In genomic region chr1:179365342-179366092, GRCh38 we compare ENCODE assay signal across 1 cellular context.
TF ChIP-seq lines count a peak whose summit lies in the region.

A gene with protein sequence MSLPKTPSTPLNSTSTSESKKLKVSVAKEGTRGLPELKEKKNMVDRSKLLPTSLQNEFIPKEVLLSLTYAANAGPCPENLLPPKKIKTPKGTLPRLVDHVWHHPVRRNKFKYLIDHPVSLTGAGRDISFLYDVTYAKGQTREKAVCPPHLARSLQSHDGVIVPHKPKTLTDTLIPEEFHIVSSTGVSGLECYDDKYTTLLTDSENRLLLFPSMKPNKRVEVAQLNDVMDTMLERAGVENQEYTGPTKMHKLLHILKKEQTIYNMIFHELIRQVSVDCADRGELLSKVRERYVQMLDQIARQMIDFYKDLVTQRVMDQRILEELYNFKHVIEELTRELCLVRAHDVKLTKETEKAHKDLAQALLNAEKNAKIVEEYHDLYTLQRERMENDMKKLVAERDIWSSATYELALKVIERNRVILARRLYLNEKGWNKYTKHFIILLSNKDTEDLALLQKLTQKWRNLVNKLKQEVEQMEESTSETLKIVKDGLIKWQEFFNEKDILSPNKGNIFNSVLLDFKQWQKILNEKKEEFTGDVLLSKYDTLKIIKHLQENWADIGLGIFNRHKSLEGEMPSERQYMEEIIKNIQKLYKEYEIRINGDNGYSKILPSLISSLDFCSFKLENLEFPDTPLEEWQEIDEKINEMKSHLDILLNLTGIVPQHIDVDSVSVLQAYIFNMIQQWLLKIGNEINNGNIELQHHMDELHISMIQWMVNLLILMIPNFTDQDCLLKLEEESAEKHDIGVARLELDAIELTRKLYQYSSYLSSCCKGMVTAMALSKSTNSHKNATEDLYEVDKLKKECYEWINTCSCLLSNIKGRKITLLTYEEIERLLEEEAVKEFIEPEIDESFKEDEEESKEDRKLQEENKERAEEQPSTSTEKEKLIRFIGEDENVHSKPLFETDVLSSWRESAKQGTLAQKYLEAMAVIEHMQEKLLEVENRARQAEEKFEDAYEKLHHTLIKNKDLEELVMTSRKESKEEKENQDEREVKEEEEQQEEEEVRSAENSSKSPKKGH (plus strand): TSS chr1:179365971. CDS start chr1:179366510, 539 bp downstream.

TF ChIP-seq in K562, 482 proteins besides CTCF, POLR2A, EP300 and RAD21 (continued from another document and continues in another):
- TF ChIP-seq, protein P1, sequence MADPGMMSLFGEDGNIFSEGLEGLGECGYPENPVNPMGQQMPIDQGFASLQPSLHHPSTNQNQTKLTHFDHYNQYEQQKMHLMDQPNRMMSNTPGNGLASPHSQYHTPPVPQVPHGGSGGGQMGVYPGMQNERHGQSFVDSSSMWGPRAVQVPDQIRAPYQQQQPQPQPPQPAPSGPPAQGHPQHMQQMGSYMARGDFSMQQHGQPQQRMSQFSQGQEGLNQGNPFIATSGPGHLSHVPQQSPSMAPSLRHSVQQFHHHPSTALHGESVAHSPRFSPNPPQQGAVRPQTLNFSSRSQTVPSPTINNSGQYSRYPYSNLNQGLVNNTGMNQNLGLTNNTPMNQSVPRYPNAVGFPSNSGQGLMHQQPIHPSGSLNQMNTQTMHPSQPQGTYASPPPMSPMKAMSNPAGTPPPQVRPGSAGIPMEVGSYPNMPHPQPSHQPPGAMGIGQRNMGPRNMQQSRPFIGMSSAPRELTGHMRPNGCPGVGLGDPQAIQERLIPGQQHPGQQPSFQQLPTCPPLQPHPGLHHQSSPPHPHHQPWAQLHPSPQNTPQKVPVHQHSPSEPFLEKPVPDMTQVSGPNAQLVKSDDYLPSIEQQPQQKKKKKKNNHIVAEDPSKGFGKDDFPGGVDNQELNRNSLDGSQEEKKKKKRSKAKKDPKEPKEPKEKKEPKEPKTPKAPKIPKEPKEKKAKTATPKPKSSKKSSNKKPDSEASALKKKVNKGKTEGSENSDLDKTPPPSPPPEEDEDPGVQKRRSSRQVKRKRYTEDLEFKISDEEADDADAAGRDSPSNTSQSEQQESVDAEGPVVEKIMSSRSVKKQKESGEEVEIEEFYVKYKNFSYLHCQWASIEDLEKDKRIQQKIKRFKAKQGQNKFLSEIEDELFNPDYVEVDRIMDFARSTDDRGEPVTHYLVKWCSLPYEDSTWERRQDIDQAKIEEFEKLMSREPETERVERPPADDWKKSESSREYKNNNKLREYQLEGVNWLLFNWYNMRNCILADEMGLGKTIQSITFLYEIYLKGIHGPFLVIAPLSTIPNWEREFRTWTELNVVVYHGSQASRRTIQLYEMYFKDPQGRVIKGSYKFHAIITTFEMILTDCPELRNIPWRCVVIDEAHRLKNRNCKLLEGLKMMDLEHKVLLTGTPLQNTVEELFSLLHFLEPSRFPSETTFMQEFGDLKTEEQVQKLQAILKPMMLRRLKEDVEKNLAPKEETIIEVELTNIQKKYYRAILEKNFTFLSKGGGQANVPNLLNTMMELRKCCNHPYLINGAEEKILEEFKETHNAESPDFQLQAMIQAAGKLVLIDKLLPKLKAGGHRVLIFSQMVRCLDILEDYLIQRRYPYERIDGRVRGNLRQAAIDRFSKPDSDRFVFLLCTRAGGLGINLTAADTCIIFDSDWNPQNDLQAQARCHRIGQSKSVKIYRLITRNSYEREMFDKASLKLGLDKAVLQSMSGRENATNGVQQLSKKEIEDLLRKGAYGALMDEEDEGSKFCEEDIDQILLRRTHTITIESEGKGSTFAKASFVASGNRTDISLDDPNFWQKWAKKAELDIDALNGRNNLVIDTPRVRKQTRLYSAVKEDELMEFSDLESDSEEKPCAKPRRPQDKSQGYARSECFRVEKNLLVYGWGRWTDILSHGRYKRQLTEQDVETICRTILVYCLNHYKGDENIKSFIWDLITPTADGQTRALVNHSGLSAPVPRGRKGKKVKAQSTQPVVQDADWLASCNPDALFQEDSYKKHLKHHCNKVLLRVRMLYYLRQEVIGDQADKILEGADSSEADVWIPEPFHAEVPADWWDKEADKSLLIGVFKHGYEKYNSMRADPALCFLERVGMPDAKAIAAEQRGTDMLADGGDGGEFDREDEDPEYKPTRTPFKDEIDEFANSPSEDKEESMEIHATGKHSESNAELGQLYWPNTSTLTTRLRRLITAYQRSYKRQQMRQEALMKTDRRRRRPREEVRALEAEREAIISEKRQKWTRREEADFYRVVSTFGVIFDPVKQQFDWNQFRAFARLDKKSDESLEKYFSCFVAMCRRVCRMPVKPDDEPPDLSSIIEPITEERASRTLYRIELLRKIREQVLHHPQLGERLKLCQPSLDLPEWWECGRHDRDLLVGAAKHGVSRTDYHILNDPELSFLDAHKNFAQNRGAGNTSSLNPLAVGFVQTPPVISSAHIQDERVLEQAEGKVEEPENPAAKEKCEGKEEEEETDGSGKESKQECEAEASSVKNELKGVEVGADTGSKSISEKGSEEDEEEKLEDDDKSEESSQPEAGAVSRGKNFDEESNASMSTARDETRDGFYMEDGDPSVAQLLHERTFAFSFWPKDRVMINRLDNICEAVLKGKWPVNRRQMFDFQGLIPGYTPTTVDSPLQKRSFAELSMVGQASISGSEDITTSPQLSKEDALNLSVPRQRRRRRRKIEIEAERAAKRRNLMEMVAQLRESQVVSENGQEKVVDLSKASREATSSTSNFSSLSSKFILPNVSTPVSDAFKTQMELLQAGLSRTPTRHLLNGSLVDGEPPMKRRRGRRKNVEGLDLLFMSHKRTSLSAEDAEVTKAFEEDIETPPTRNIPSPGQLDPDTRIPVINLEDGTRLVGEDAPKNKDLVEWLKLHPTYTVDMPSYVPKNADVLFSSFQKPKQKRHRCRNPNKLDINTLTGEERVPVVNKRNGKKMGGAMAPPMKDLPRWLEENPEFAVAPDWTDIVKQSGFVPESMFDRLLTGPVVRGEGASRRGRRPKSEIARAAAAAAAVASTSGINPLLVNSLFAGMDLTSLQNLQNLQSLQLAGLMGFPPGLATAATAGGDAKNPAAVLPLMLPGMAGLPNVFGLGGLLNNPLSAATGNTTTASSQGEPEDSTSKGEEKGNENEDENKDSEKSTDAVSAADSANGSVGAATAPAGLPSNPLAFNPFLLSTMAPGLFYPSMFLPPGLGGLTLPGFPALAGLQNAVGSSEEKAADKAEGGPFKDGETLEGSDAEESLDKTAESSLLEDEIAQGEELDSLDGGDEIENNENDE (IDR thresholded peaks at IDR 0.05; ENCODE audit: low read depth, low read length) = no peak
- TF ChIP-seq BRF1 (IDR thresholded peaks at IDR 0.05; ENCODE audit: borderline replicate concordance, extremely low read depth, insufficient read length) (no peak), ILF3 (IDR thresholded peaks at IDR 0.05; ENCODE audit: borderline replicate concordance) (no peak), TSC22D4 (tag; IDR thresholded peaks at IDR 0.05) (no peak), ARID3B (CRISPR knock-in tag; IDR thresholded peaks at IDR 0.05; ENCODE audit: borderline replicate concordance) (no peak), HMBOX1 (IDR thresholded peaks at IDR 0.05) (no peak), ZNF445 (CRISPR knock-in tag; IDR thresholded peaks at IDR 0.05; ENCODE audit: low read depth) (no peak), ZNF280B (CRISPR knock-in tag; IDR thresholded peaks at IDR 0.05) (no peak), EP400 (IDR thresholded peaks at IDR 0.05) (peak; percentile 79), WHSC1 (IDR thresholded peaks at IDR 0.05; ENCODE audit: low read length) (no peak), RFX5 (IDR thresholded peaks at IDR 0.05; ENCODE audit: low read depth, low read length) (no peak), ZBED1 (IDR thresholded peaks at IDR 0.05) (no peak), CBFB (CRISPR knock-in tag; IDR thresholded peaks at IDR 0.05) (no peak), ETS1 (conservative IDR thresholded peaks at IDR 0.05; ENCODE audit: control insufficient read depth, low read depth, low read length) (peak; percentile 90), MCM7 (IDR thresholded peaks at IDR 0.05) (no peak), RNF2 (IDR thresholded peaks at IDR 0.05) (no peak), FUS (optimal IDR thresholded peaks at IDR 0.05; ENCODE audit: low read depth, low read length) (no peak), JUND (IDR thresholded peaks at IDR 0.05; ENCODE audit: borderline replicate concordance, low read depth, low read length) (peak; percentile 39; the same call in 1 of the 2 replicates), JUND (tag; IDR thresholded peaks at IDR 0.05; ENCODE audit: borderline replicate concordance, low read depth, low read length) (peak; percentile 52; the same call in 1 of the 3 replicates), MECOM (CRISPR knock-in tag; IDR thresholded peaks at IDR 0.05) (no peak), THRAP3 (IDR thresholded peaks at IDR 0.05; ENCODE audit: borderline replicate concordance) (peak; percentile 99), CGGBP1 (CRISPR knock-in tag; IDR thresholded peaks at IDR 0.05) (0 out of 2 replicates have a peak, but pooled peaks have one; percentile 36), PURB (CRISPR knock-in tag; IDR thresholded peaks at IDR 0.05; ENCODE audit: low read depth) (no peak), ZNF436 (CRISPR knock-in tag; IDR thresholded peaks at IDR 0.05) (no peak), GABPA (tag; conservative IDR thresholded peaks at IDR 0.05; ENCODE audit: low read depth) (peak; percentile 85), FOXO4 (CRISPR knock-in tag; IDR thresholded peaks at IDR 0.05) (no peak), MTA1 (IDR thresholded peaks at IDR 0.05; ENCODE audit: borderline replicate concordance) (no peak; the same call in 1 of the 2 replicates), PKNOX1 (IDR thresholded peaks at IDR 0.05) (no peak)
- TF ChIP-seq, protein P2, sequence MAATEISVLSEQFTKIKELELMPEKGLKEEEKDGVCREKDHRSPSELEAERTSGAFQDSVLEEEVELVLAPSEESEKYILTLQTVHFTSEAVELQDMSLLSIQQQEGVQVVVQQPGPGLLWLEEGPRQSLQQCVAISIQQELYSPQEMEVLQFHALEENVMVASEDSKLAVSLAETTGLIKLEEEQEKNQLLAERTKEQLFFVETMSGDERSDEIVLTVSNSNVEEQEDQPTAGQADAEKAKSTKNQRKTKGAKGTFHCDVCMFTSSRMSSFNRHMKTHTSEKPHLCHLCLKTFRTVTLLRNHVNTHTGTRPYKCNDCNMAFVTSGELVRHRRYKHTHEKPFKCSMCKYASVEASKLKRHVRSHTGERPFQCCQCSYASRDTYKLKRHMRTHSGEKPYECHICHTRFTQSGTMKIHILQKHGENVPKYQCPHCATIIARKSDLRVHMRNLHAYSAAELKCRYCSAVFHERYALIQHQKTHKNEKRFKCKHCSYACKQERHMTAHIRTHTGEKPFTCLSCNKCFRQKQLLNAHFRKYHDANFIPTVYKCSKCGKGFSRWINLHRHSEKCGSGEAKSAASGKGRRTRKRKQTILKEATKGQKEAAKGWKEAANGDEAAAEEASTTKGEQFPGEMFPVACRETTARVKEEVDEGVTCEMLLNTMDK (IDR thresholded peaks at IDR 0.05; ENCODE audit: borderline replicate concordance, insufficient read depth, low read depth, low read length, poor library complexity, severe bottlenecking) = peak; percentile 97
